ENCODE assay signal across 18 cellular contexts in the genomic region with DNA sequence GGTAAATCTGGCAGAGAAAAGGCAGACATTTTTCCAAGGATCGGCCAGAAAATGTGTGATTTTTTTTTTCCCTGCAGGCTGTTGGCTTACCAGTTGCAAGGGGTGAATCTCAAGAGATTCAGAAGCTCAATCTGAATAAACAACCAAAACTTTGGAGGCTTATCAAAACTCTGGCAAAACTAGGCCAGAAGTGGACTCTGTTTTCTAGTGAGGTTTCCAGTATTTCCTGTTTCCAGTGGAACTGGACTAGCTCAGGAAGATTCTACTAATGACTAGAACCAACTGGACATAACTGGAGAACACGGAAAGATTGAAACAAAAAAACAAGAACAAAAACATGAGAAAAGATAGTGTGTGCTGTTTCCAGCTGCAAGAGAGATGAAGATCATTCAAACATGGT.
DNase-seq lines count a peak whose midpoint lies in the region; ATAC-seq and TF ChIP-seq lines count a peak whose summit lies in the region.
"Had no signal": no experiment of that assay in that cellular context is flagged by ENCODE, and none has a peak within 500 bp of the region (broad histone marks: within the 10 kb centered on the region; RNA-seq: fewer than 3 reads in every experiment).

No MANE protein-coding gene starts in this region.

- 0 out of 2 replicates have a peak overlapping the region, but pooled peaks have one; percentile 22 for H3K4me2 ChIP-seq in PC-3 (ENCODE audit: low read length)
- no peak overlapping the region for H3K4me2 ChIP-seq in GM23248 (ENCODE audit: unreplicated experiment)

- H2AFZ ChIP-seq in PC-3 (ENCODE audit: low read length) (no peak overlapping the region), GM23248 (no peak overlapping the region)

- H3K4me3 ChIP-seq in PC-3 (ENCODE audit: low read length) (no peak overlapping the region), right atrium auricular region (no peak overlapping the region), suprapubic skin (no peak overlapping the region), GM23248 (no peak overlapping the region)
- H3K4me3 ChIP-seq: thoracic aorta had no signal

- H3K9me2 ChIP-seq in PC-3 (replicated peaks; ENCODE audit: low read length) (no peaks in the 10 kb centered on the region), GM23248 (ENCODE audit: insufficient read depth) (no peaks in the 10 kb centered on the region)

- DNase-seq in PC-3 (peak; percentile 25), epithelial cell of prostate (ENCODE audit: low read depth, low spot score) (no peak), right atrium auricular region (ENCODE audit: low spot score) (no peak), suprapubic skin (ENCODE audit: low spot score in 2 of 2) (no peak), GM10266 (ENCODE audit: extremely low spot score) (no peak), NCI-H146 (lab: John Stamatoyannopoulos, UW) (no peak), GM23248 (no peak)
- DNase-seq: activated CD4-positive, alpha-beta T cell treated with anti-CD3 and anti-CD28 coated beads, Interleukin-2, amount 50 U/mL, for 4 hours; activated naive CD4-positive, alpha-beta T cell; activated T-cell treated with anti-CD3 and anti-CD28 coated beads for 4 hours; anterior cingulate cortex; glutamatergic neuron; NCI-H1417; NCI-H2171; nucleus accumbens; SHP77 treated with DMSO at 0.1 percent for 48 hours; T-cell had no signal

- TF ChIP-seq EP300 in suprapubic skin (IDR thresholded peaks at IDR 0.05), result no peak

- no peaks in the 10 kb centered on the region for H3K27me3 ChIP-seq in PC-3 (ENCODE audit: low read length)
- H3K27me3 ChIP-seq in right atrium auricular region, result no peaks in the 10 kb centered on the region
- no peaks in the 10 kb centered on the region for H3K27me3 ChIP-seq in suprapubic skin
- peaks cover 72% of the 10 kb centered on the region for H3K27me3 ChIP-seq in GM23248 (replicated peaks; ENCODE audit: insufficient read depth)

- H3K9ac ChIP-seq in PC-3 (ENCODE audit: low read length) (no peak overlapping the region), GM23248 (no peak overlapping the region)

- H3K79me2 ChIP-seq in PC-3 (ENCODE audit: low read length) (no peaks in the 10 kb centered on the region), GM23248 (ENCODE audit: insufficient read depth) (no peaks in the 10 kb centered on the region)

- no TSS peak for BruUV-seq in PC-3 (replicated peaks; lab: Mats Ljungman, UMichigan)

- H3K4me1 ChIP-seq in PC-3 (ENCODE audit: insufficient read depth, low read length) (peaks cover 10% of the 10 kb centered on the region), right atrium auricular region (peaks cover 0 to 7% of the 10 kb centered on the region in 2 donors), suprapubic skin (peaks cover 17% of the 10 kb centered on the region), GM23248 (ENCODE audit: insufficient read depth) (no peaks in the 10 kb centered on the region; the same call in 1 of the 2 replicates)

- WGBS in suprapubic skin, result 48% methylated on average over 2 of the region's 2 CpGs
- WGBS in GM23248 (ENCODE audit: low coverage in 1 of 2, low lambda C conversion rate in 2 of 2, missing lambda C conversion rate in 2 of 2), 2 experiments, result 29 to 34% methylated on average over 2 of the region's 2 CpGs

- no peaks in the 10 kb centered on the region for H4K20me1 ChIP-seq in PC-3 (ENCODE audit: low read length)
- no peaks in the 10 kb centered on the region for H4K20me1 ChIP-seq in GM23248 (ENCODE audit: insufficient read depth)

- TF ChIP-seq POLR2A in suprapubic skin (IDR thresholded peaks at IDR 0.05), result no peak

- TF ChIP-seq CTCF in PC-3 (conservative IDR thresholded peaks at IDR 0.05; ENCODE audit: low read depth, low read length) (no peak), right atrium auricular region (IDR thresholded peaks at IDR 0.05) (no peak), suprapubic skin (IDR thresholded peaks at IDR 0.05) (no peak), GM10266 (IDR thresholded peaks at IDR 0.05; ENCODE audit: control insufficient read depth, insufficient read depth, low read depth, missing control alignments) (no peak)

- in situ Hi-C loops in GM23248 (cut with MboI), result no loop called here

- intact Hi-C loops in PC-3 (cut with micrococcal nuclease), result no loop called here

- no peak overlapping the region for H3K27ac ChIP-seq in PC-3 (ENCODE audit: low read length)
- peak overlapping the region; percentile 22 for H3K27ac ChIP-seq in epithelial cell of prostate
- H3K27ac ChIP-seq in right atrium auricular region, result peak overlapping the region; percentile 1 to 24
- peak overlapping the region; percentile 34 for H3K27ac ChIP-seq in suprapubic skin
- H3K27ac ChIP-seq in GM23248, result no peak overlapping the region
- H3K27ac ChIP-seq: thoracic aorta had no signal

- no peak for ATAC-seq in PC-3
- ATAC-seq: T-cell had no signal

- no peaks in the 10 kb centered on the region for H3K9me3 ChIP-seq in PC-3 (ENCODE audit: low read length)
- no peaks in the 10 kb centered on the region for H3K9me3 ChIP-seq in right atrium auricular region
- H3K9me3 ChIP-seq in suprapubic skin, result no peaks in the 10 kb centered on the region
- no peaks in the 10 kb centered on the region for H3K9me3 ChIP-seq in GM23248 (ENCODE audit: low read depth)
- H3K9me3 ChIP-seq: thoracic aorta had no signal

- POLR2A ChIA-PET in PC-3 (lab: Charles Lee; ENCODE audit: unreplicated experiment), result no interaction called here

- no peaks in the 10 kb centered on the region for H3F3A ChIP-seq in PC-3 (ENCODE audit: low read length, unreplicated experiment)
- no peaks in the 10 kb centered on the region for H3F3A ChIP-seq in GM23248 (ENCODE audit: insufficient read depth)

- H3K36me3 ChIP-seq in PC-3 (ENCODE audit: low read depth, low read length) (no peaks in the 10 kb centered on the region), right atrium auricular region (no peaks in the 10 kb centered on the region), suprapubic skin (no peaks in the 10 kb centered on the region), GM23248 (ENCODE audit: low read depth) (no peaks in the 10 kb centered on the region)
- H3K36me3 ChIP-seq: thoracic aorta had no signal

- CTCF ChIA-PET in PC-3 (lab: Charles Lee), result no interaction called here

Comparison
In these comparisons a context has a peak if more than half of its experiments do, and no peak if none do; other contexts are left out.
1. H3K27ac ChIP-seq: peak in epithelial cell of prostate (single experiment), right atrium auricular region (2 of 2) and suprapubic skin (single experiment); none in PC-3 (single experiment) and GM23248 (single experiment).